ENCODE assay signal across 1 cellular context in genomic region chr9:129036241-129036922, GRCh38.
TF ChIP-seq lines count a peak whose summit lies in the region.

Gene MIGA2, plus strand, starts transcription at chr9:129036626. Its CDS starts 3,969 bp downstream, at chr9:129040595.

TF ChIP-seq in SK-N-SH, 30 proteins besides CTCF, POLR2A, EP300 and RAD21 (continued from another document):
- no peak for TF ChIP-seq REST (IDR thresholded peaks at IDR 0.05; ENCODE audit: low read depth, low read length)
- TF ChIP-seq RFX5 (IDR thresholded peaks at IDR 0.05; ENCODE audit: low read length), result peak; percentile 82
- no peak for TF ChIP-seq ZBTB33 (IDR thresholded peaks at IDR 0.05; ENCODE audit: borderline replicate concordance, low read depth)
- peak; percentile 57 for TF ChIP-seq GABPA (IDR thresholded peaks at IDR 0.05; ENCODE audit: low read depth)
- TF ChIP-seq MAX (IDR thresholded peaks at IDR 0.05; ENCODE audit: low read depth), result peak; percentile 22; the same call in 1 of the 2 replicates
- no peak; the same call in 1 of the 2 replicates for TF ChIP-seq RCOR1 (IDR thresholded peaks at IDR 0.05; ENCODE audit: low read length)
- no peak for TF ChIP-seq IRF3 (IDR thresholded peaks at IDR 0.05; ENCODE audit: low read depth, low read length)
